ENCODE assay signal across 7 cellular contexts in the genomic region with DNA sequence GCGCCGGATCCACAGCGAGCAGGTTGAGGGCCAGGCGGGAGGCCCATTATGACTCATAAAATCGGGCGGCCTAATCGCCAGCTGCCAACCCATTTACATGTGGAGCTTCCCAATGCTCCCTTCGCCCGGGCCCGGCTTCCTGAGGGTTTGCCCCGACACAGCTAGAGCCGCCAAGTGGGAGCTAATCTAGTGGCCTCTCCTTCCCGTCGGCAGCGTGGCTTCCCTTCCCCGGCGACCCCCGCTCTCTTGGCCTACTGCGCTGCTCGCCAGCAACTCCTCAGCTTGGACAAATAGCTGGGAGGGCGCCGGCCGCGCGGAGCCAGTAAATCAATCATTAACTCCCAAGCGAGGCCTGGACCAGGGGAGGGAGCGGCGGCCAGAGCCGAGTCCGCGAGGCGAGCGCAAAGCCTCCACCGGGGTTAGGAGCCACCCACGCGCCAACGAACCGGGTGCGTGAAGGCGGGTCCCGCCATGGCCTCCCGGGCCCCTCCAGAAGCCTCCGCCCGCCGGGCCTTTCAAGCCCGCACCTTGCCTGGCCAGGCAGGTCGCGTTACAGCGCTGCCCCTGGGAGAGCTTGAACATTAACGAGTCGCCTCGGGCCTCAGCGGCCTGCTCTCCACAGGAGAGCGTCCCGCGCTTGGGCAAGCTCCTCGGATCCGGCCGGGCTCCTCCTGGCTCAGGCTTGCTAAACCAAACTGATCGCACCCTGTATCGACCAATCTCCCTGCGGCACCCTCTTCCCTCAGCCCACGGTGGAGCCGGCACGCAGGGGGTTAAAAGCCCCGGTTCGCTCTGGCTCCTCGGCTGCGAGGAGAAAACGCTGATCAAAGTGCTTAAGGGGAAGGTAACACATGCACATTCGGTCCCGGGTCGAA. TPM values are rescaled to one million over a fixed set of nuclear protein-coding genes. Genes with fewer than 3 reads are reported as not detected.
A peak's percentile ranks its signal among the peaks of the same experiment; 100 is the strongest.
DNase-seq lines count a peak whose midpoint lies in the region; ATAC-seq and TF ChIP-seq lines count a peak whose summit lies in the region.

No MANE protein-coding gene starts in this region.

- no peaks in the 10 kb centered on the region for H3K36me3 ChIP-seq in MM.1S (replicated peaks; ENCODE audit: insufficient read depth, low read length)
- no peaks in the 10 kb centered on the region for H3K36me3 ChIP-seq in mammary epithelial cell (ENCODE audit: insufficient read depth, low read length)
- no peaks in the 10 kb centered on the region for H3K36me3 ChIP-seq in subcutaneous abdominal adipose tissue (ENCODE audit: control insufficient read depth in 5 of 5, insufficient read depth in 5 of 5, low read length in 5 of 5)

- CTCF ChIA-PET in mammary epithelial cell (lab: Charles Lee; ENCODE audit: low non-redundant PET) = no interaction called here

- DNase-seq in Daoy (ENCODE audit: low read depth) = peak; percentile 82
- no peak for DNase-seq in MM.1S
- DNase-seq in mammary epithelial cell = no peak
- DNase-seq in left kidney (ENCODE audit: low read depth, low spot score) = peak; percentile 87

- no peak for ATAC-seq in GM21717 (IDR thresholded peaks at IDR 0.05; ENCODE audit: unreplicated experiment)
- no peak for ATAC-seq in HG03432 (IDR thresholded peaks at IDR 0.05; ENCODE audit: unreplicated experiment)

- 54% methylated on average over 24 of the region's 73 CpGs for WGBS in mammary epithelial cell (ENCODE audit: low coverage, missing lambda C conversion rate)

- TF ChIP-seq CTCF in MM.1S (IDR thresholded peaks at IDR 0.05; ENCODE audit: low read length) = no peak
- no peak for TF ChIP-seq CTCF in mammary epithelial cell (conservative IDR thresholded peaks at IDR 0.05 in 1 of 2, IDR thresholded peaks at IDR 0.05 in 1 of 2; ENCODE audit: extremely low read depth in 1 of 2, insufficient read depth in 1 of 2, low read depth in 1 of 2, low read length in 2 of 2)

- H3K79me2 ChIP-seq in MM.1S (ENCODE audit: low read length) = peaks cover 29% of the 10 kb centered on the region
- H3K79me2 ChIP-seq in mammary epithelial cell (ENCODE audit: insufficient read depth, low read length) = no peaks in the 10 kb centered on the region

- H4K20me1 ChIP-seq in MM.1S (ENCODE audit: insufficient read depth, low read length) (no peaks in the 10 kb centered on the region), mammary epithelial cell (ENCODE audit: insufficient read depth, low read length) (no peaks in the 10 kb centered on the region)

- H3K27ac ChIP-seq in MM.1S (ENCODE audit: low read length) (peak overlapping the region; percentile 59; the same call in 1 of the 2 replicates), mammary epithelial cell (ENCODE audit: insufficient read depth, low read depth, low read length) (no peak overlapping the region), subcutaneous abdominal adipose tissue (ENCODE audit: low read depth, low read length) (peak overlapping the region; percentile 62)

- H3K4me3 ChIP-seq in MM.1S (ENCODE audit: low read length) = peak overlapping the region; percentile 54
- H3K4me3 ChIP-seq in mammary epithelial cell (replicated peaks in 1 of 3; ENCODE audit: insufficient read depth in 1 of 3, low read depth in 2 of 3, low read length in 3 of 3) = peak overlapping the region in 2 of 3 experiments; percentile 27 to 34
- H3K4me3 ChIP-seq in subcutaneous abdominal adipose tissue (ENCODE audit: low read depth in 1 of 5, low read length in 5 of 5) = peak overlapping the region in 4 of 5 donors; percentile 21 to 67 (median 50)

- dilution Hi-C loops in mammary epithelial cell (cut with HindIII; ENCODE audit: low sequenced_read_pairs) = no loop called here

- H3K9me3 ChIP-seq in MM.1S (replicated peaks; ENCODE audit: insufficient read depth, low read length) (no peaks in the 10 kb centered on the region), mammary epithelial cell (replicated peaks; ENCODE audit: insufficient read depth, low read length) (no peaks in the 10 kb centered on the region), subcutaneous abdominal adipose tissue (ENCODE audit: control insufficient read depth in 5 of 5, low read length in 5 of 5) (no peaks in the 10 kb centered on the region)

- no peaks in the 10 kb centered on the region for H3K9me2 ChIP-seq in MM.1S (replicated peaks; ENCODE audit: insufficient read depth, low read length)

- BruUV-seq in mammary epithelial cell (replicated peaks; lab: Mats Ljungman, UMichigan) = no TSS peak

- H2AFZ ChIP-seq in MM.1S (ENCODE audit: low read length) = 0 out of 2 replicates have a peak overlapping the region, but pooled peaks have one; percentile 27
- peak overlapping the region; percentile 75 for H2AFZ ChIP-seq in mammary epithelial cell (ENCODE audit: low read depth, low read length)

- peaks cover 8% of the 10 kb centered on the region; the same call in 1 of the 2 replicates for H3K4me1 ChIP-seq in MM.1S (ENCODE audit: low read length)
- peaks cover 15% of the 10 kb centered on the region for H3K4me1 ChIP-seq in mammary epithelial cell (ENCODE audit: insufficient read depth, low read length)
- H3K4me1 ChIP-seq in subcutaneous abdominal adipose tissue (ENCODE audit: control insufficient read depth in 5 of 5, insufficient read depth in 5 of 5, low read length in 5 of 5) = peaks cover 0 to 44% (median 33%) of the 10 kb centered on the region in 5 donors

- H3K9ac ChIP-seq in MM.1S (ENCODE audit: low read length) = peak overlapping the region; percentile 51; the same call in 1 of the 2 replicates
- no peak overlapping the region for H3K9ac ChIP-seq in mammary epithelial cell (ENCODE audit: insufficient read depth, low read length)
- peak overlapping the region in 2 of 5 donors; percentile 52 to 62 for H3K9ac ChIP-seq in subcutaneous abdominal adipose tissue (ENCODE audit: low read length in 5 of 5)

- intact Hi-C loops in mammary epithelial cell (cut with micrococcal nuclease) = loop anchor here (5.0 kb wide), 2 partner anchors 44 to 96 kb away; no protein-coding TSS in a partner anchor

- H3F3A ChIP-seq in MM.1S (ENCODE audit: insufficient read depth, low read length) = 0 out of 2 replicates have a peak, but pooled peaks cover 8% of the 10 kb centered on the region

- in situ Hi-C loops in mammary epithelial cell (cut with MboI; ENCODE audit: low sequenced_read_pairs in 2 of 2) = no loop called here

- H3K4me2 ChIP-seq in MM.1S (ENCODE audit: low read depth, low read length) = peak overlapping the region; percentile 81
- peak overlapping the region; percentile 77 for H3K4me2 ChIP-seq in mammary epithelial cell (ENCODE audit: insufficient read depth, low read depth, low read length)

- H3K27me3 ChIP-seq in MM.1S (replicated peaks; ENCODE audit: insufficient read depth, low read length) (no peaks in the 10 kb centered on the region), mammary epithelial cell (ENCODE audit: insufficient read depth, low read length) (peaks cover 19% of the 10 kb centered on the region), subcutaneous abdominal adipose tissue (ENCODE audit: control insufficient read depth in 5 of 5, insufficient read depth in 4 of 5, low read length in 5 of 5) (peaks cover 5 to 35% (median 17%) of the 10 kb centered on the region in 5 donors)

RNA-seq across cellular contexts. Expression of gene BCOR, which starts 10.6 kb away (rescaled TPM):
- 35.5 and 36.6 TPM in 2 replicates for total RNA-seq in Daoy (2014; rRNA removed; shearing (Covaris generic))
- 1 to 10 TPM; 7.2 to 9.2 TPM for total RNA-seq in mammary epithelial cell
- 1.8 TPM for polyA plus RNA-seq in mammary epithelial cell
- polyA minus RNA-seq in mammary epithelial cell = 33.0 TPM

Comparison
In these comparisons a context has a peak if more than half of its experiments do, and no peak if none do; other contexts are left out.
1. DNase-seq: peak in Daoy (single experiment) and left kidney (single experiment); none in MM.1S (single experiment) and mammary epithelial cell (single experiment).
2. Peak in every context shown above with its lines, with median percentiles within 50 percentile points of each other: H3K4me3 ChIP-seq.